ENCODE assay signal across 1 cellular context in the genomic region with DNA sequence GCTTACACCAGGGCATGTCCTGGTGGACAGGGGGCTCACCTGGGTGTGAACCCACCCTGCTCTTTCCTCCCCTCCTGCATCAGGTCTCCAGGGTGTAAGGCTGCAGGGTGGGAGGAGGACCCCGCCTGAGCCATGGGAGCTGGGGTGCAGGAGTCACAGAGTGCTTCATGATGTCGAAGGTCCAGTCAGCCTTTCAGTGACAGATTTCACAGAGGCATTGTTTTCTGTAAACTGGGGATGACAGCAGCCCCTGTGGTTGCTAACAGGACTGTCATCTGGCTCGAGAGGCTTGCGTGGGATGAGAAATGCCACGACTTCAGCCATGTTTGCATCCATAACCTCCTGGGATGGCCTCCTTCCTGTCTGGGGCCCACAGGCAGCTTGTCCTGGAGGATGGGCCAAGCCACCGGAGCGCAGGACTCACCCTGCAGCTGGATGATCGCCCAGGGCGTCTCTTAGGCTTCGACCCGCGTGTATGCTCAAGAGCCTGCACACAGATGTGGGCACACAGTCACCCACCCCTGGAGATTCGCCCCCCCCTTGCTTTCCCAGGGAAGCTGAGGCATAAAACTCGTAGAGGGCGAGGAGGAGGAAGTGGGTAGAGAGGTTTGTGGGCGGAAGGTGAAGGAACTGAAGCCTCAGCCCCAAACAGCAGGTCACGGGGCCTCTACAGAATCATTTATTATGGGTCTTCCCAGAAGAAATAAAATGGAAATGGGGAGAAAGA.
TF ChIP-seq lines count a peak whose summit lies in the region.

No MANE protein-coding gene starts in this region.

TF ChIP-seq in H1, 55 proteins besides CTCF, POLR2A, EP300 and RAD21:
- TF ChIP-seq YY1 (IDR thresholded peaks at IDR 0.05; ENCODE audit: low read depth, low read length) (0 out of 2 replicates have a peak, but pooled peaks have one; percentile 35), MAX (IDR thresholded peaks at IDR 0.05) (no peak), ZNF274 (IDR thresholded peaks at IDR 0.05; ENCODE audit: borderline replicate concordance, extremely low read depth, low read length) (no peak), SAP30 (IDR thresholded peaks at IDR 0.05; ENCODE audit: insufficient read depth, insufficient replicate concordance, low read length) (no peak), MAFK (IDR thresholded peaks at IDR 0.05; ENCODE audit: low read depth, low read length) (no peak), GTF2F1 (IDR thresholded peaks at IDR 0.05; ENCODE audit: borderline replicate concordance, low read depth, low read length) (no peak), BACH1 (IDR thresholded peaks at IDR 0.05; ENCODE audit: low read length) (no peak)
